In genomic region chr5:136133416-136134383, GRCh38 we compare ENCODE assay signal across 1 cellular context.
TF ChIP-seq lines count a peak whose summit lies in the region.

No MANE protein-coding gene starts in this region.

TF ChIP-seq in IMR-90, 13 proteins besides CTCF, POLR2A, EP300 and RAD21:
- no peak for TF ChIP-seq CEBPB (IDR thresholded peaks at IDR 0.05; ENCODE audit: low read depth, low read length)
- TF ChIP-seq USF2 (IDR thresholded peaks at IDR 0.05; ENCODE audit: low read depth, low read length): no peak
- no peak for TF ChIP-seq FOS (IDR thresholded peaks at IDR 0.05; ENCODE audit: low read depth, low read length)
- TF ChIP-seq SMC3 (IDR thresholded peaks at IDR 0.05; ENCODE audit: low read depth, low read length): no peak
- no peak for TF ChIP-seq BHLHE40 (IDR thresholded peaks at IDR 0.05; ENCODE audit: low read depth, low read length)
